32 cellular contexts compared by ENCODE assay signal in genomic region chr10:50248057-50248456, GRCh38.
"Had no signal": no experiment of that assay in that cellular context is flagged by ENCODE, and none has a peak within 500 bp of the region (broad histone marks: within the 10 kb centered on the region; RNA-seq: fewer than 3 reads in every experiment).

No MANE protein-coding gene starts in this region.

- DNase-seq: activated CD4-positive, alpha-beta memory T cell treated with anti-CD3 and anti-CD28 coated beads for 36 hours; activated CD4-positive, alpha-beta T cell treated with anti-CD3 and anti-CD28 coated beads for 36 hours; activated CD4-positive, alpha-beta T cell treated with anti-CD3 and anti-CD28 coated beads, Interleukin-2, amount 10 ng/mL, durations not matched to agents 24 days and 14 days; activated CD4-positive, CD25-positive, alpha-beta regulatory T cell; activated CD4-positive, CD25-positive, alpha-beta regulatory T cell treated with anti-CD3 and anti-CD28 coated beads, Interleukin-2, amount 50 U/mL, for 72 hours; activated CD8-positive, alpha-beta memory T cell treated with anti-CD3 and anti-CD28 coated beads, Interleukin-2, amount 10 ng/mL, durations not matched to agents 7 days and 5 days; activated CD8-positive, alpha-beta memory T cell treated with anti-CD3 and anti-CD28 coated beads, Interleukin-2, amount 50 U/mL, for 4 hours; activated CD8-positive, alpha-beta T cell treated with anti-CD3 and anti-CD28 coated beads, Interleukin-2, amount 10 ng/mL, durations not matched to agents 7 days and 5 days; activated effector memory CD4-positive, alpha-beta T cell treated with anti-CD3 and anti-CD28 coated beads, Interleukin-2, amount 50 U/mL, for 16 hours; activated naive CD4-positive, alpha-beta T cell treated with anti-CD3 and anti-CD28 coated beads for 36 hours; activated naive CD8-positive, alpha-beta T cell treated with anti-CD3 and anti-CD28 coated beads for 36 hours; activated naive CD8-positive, alpha-beta T cell treated with anti-CD3 and anti-CD28 coated beads, Interleukin-2, amount 50 U/mL, for 24 hours; activated T-cell treated with anti-CD3 and anti-CD28 coated beads, Interleukin-2, amount 50 U/mL, for 1 hour; activated T-cell treated with anti-CD3 and anti-CD28 coated beads, Interleukin-2, amount 50 U/mL, for 48 hours; adrenal gland; amygdala; aorta; body of pancreas; caudate nucleus; cortex of kidney; dermis blood vessel endothelial cell; effector CD8-positive, alpha-beta T cell; esophagus squamous epithelium; foreskin melanocyte; T-helper 1 cell; T-helper 17 cell; T1000 had no signal

- H3K36me3 ChIP-seq: adrenal gland, esophagus squamous epithelium, gastroesophageal sphincter had no signal

- H3K9me3 ChIP-seq: adrenal gland, body of pancreas, esophagus squamous epithelium, gastroesophageal sphincter had no signal

- ATAC-seq: activated CD4-positive, alpha-beta T cell treated with anti-CD3 and anti-CD28 coated beads for 36 hours; activated CD8-positive, alpha-beta memory T cell treated with anti-CD3 and anti-CD28 coated beads, Interleukin-2, amount 10 ng/mL, durations not matched to agents 7 days and 5 days; activated CD8-positive, alpha-beta T cell treated with anti-CD3 and anti-CD28 coated beads, Interleukin-2, amount 10 ng/mL, durations not matched to agents 7 days and 5 days; activated naive CD8-positive, alpha-beta T cell treated with anti-CD3 and anti-CD28 coated beads, Interleukin-2, amount 50 U/mL, for 24 hours; body of pancreas; gastroesophageal sphincter; T-helper 17 cell had no signal

- H3K27ac ChIP-seq: adrenal gland, body of pancreas, epithelial cell of prostate, esophagus squamous epithelium, gastroesophageal sphincter had no signal

- H3K27me3 ChIP-seq: body of pancreas had no signal

- H3K4me1 ChIP-seq: adrenal gland, esophagus squamous epithelium, gastroesophageal sphincter had no signal

- H3K4me3 ChIP-seq: adrenal gland, body of pancreas, esophagus squamous epithelium, gastroesophageal sphincter had no signal

- FAIRE-seq: colon, endometrium, endothelial cell of umbilical vein had no signal
